36 cellular contexts compared by ENCODE assay signal in genomic region chrX:110396777-110397176, GRCh38. TPM values are rescaled to one million over a fixed set of nuclear protein-coding genes. Genes with fewer than 3 reads are reported as not detected.
DNase-seq lines count a peak whose midpoint lies in the region; ATAC-seq, FAIRE-seq and TF ChIP-seq lines count a peak whose summit lies in the region.
"Had no signal": no experiment of that assay in that cellular context is flagged by ENCODE, and none has a peak within 500 bp of the region (broad histone marks: within the 10 kb centered on the region; RNA-seq: fewer than 3 reads in every experiment).

No MANE protein-coding gene starts in this region.

- intact Hi-C loops in MCF 10A (cut with micrococcal nuclease) = no loop called here
- intact Hi-C loops in breast epithelium (cut with DNase I; ENCODE audit: low total_unique reads) = no loop called here
- intact Hi-C loops in mammary epithelial cell (cut with micrococcal nuclease) = no loop called here
- intact Hi-C loops in HepG2 (cut with micrococcal nuclease; ENCODE audit: unreplicated experiment) = no loop called here

- H3K9me3 Mint-ChIP-seq in MCF 10A (ENCODE audit: unreplicated experiment) = no peaks in the 10 kb centered on the region
- H3K9me3 Mint-ChIP-seq: activated naive CD8-positive, alpha-beta T cell treated with anti-CD3 and anti-CD28 coated beads for 36 hours; activated T-cell treated with anti-CD3 and anti-CD28 coated beads, Interleukin-2, amount 50 U/mL, for 4 hours; CD4-positive, CD25-positive, alpha-beta regulatory T cell; natural killer cell; T-helper 1 cell treated with Interleukin-12 subunit alpha and Interleukin-12 subunit beta and Interleukin-4 antibody, amounts not matched to agents 30 μg/mL and 1 μg/mL, for 36 hours had no signal

- BruUV-seq in MCF 10A (replicated peaks; lab: Mats Ljungman, UMichigan) (no TSS peak), mammary epithelial cell (replicated peaks; lab: Mats Ljungman, UMichigan) (no TSS peak), HepG2 (replicated peaks; lab: Mats Ljungman, UMichigan) (no TSS peak)

- in situ Hi-C loops in mammary epithelial cell (cut with MboI; ENCODE audit: low sequenced_read_pairs in 2 of 2) = no loop called here
- in situ Hi-C loops in HepG2 (cut with HindIII; ENCODE audit: extremely low pct_ligation_motif_present, low pct_unique_long_range_greater_than_20kb) = no loop called here

- H3K9me3 ChIP-seq in breast epithelium (no peaks in the 10 kb centered on the region), mammary epithelial cell (replicated peaks; ENCODE audit: insufficient read depth, low read length) (no peaks in the 10 kb centered on the region), HepG2 (ENCODE audit: low read length) (no peaks in the 10 kb centered on the region)
- H3K9me3 ChIP-seq: esophagus muscularis mucosa, mucosa of descending colon, prostate gland, sigmoid colon, SK-N-SH, transverse colon had no signal

- dilution Hi-C loops in mammary epithelial cell (cut with HindIII; ENCODE audit: low sequenced_read_pairs) = no loop called here

- CTCF ChIA-PET in MCF 10A (lab: Yijun Ruan, JAX) = interaction anchor here (0.6 to 2.0 kb wide), 4 partner anchors 10 to 237 kb away, joined by 3 to 7 read pairs (median 3); no protein-coding TSS in a partner anchor
- CTCF ChIA-PET in mammary epithelial cell (lab: Charles Lee; ENCODE audit: low non-redundant PET) = no interaction called here
- CTCF ChIA-PET in HepG2 (lab: Yijun Ruan, JAX; ENCODE audit: low intra/inter-chr PET ratio, low total read pairs) = no interaction called here

- H4K20me1 ChIP-seq in mammary epithelial cell (ENCODE audit: insufficient read depth, low read length) (no peaks in the 10 kb centered on the region), HepG2 (ENCODE audit: insufficient read depth, low read length) (no peaks in the 10 kb centered on the region)

- DNase-seq in MCF 10A (ENCODE audit: unreplicated experiment) = no peak
- no peak for DNase-seq in breast epithelium (ENCODE audit: low spot score in 2 of 2)
- no peak for DNase-seq in mammary epithelial cell
- DNase-seq in HepG2 (ENCODE audit: low spot score) = no peak
- no peak for DNase-seq in SIG-M5 (lab: John Stamatoyannopoulos, UW)
- DNase-seq in foreskin keratinocyte = no peak
- DNase-seq in HTR-8/SVneo (ENCODE audit: insufficient read length, low spot score) = no peak
- DNase-seq: activated gamma-delta T cell; activated naive CD8-positive, alpha-beta T cell treated with anti-CD3 and anti-CD28 coated beads for 36 hours; activated T-cell treated with anti-CD3 and anti-CD28 coated beads, Interleukin-2, amount 50 U/mL, for 4 hours; AML-193; aorta; CD4-positive, CD25-positive, alpha-beta regulatory T cell; effector CD8-positive, alpha-beta T cell; foreskin melanocyte; hippocampal formation; Kasumi-1; mucosa of descending colon; MV-4-11; natural killer cell; NCI-H146; NCI-H2107; NCI-H446; nucleus accumbens; sigmoid colon; SK-N-SH; stimulated activated CD4-positive, alpha-beta T cell treated with anti-CD3 and anti-CD28 coated beads, Interleukin-4, amount 100 ng/mL, for 24 hours; transverse colon had no signal

- H3K4me3 ChIP-seq in breast epithelium = no peak overlapping the region
- H3K4me3 ChIP-seq in mammary epithelial cell (replicated peaks in 1 of 3; ENCODE audit: insufficient read depth in 1 of 3, low read depth in 2 of 3, low read length in 3 of 3) = no peak overlapping the region
- no peak overlapping the region for H3K4me3 ChIP-seq in HepG2 (replicated peaks in 1 of 3; ENCODE audit: insufficient read depth in 1 of 3, low read depth in 2 of 3, low read length in 3 of 3)
- H3K4me3 ChIP-seq: coronary artery, esophagus muscularis mucosa, lung, mucosa of descending colon, prostate gland, sigmoid colon, transverse colon had no signal

- H3K36me3 ChIP-seq in breast epithelium (no peaks in the 10 kb centered on the region), mammary epithelial cell (ENCODE audit: insufficient read depth, low read length) (no peaks in the 10 kb centered on the region), HepG2 (replicated peaks in 1 of 2; ENCODE audit: control insufficient read depth in 1 of 2, insufficient read depth in 2 of 2, low read length in 2 of 2) (no peaks in the 10 kb centered on the region)
- H3K36me3 ChIP-seq: esophagus muscularis mucosa, prostate gland, sigmoid colon, transverse colon had no signal

- H3K9ac ChIP-seq in mammary epithelial cell (ENCODE audit: insufficient read depth, low read length) = no peak overlapping the region
- no peak overlapping the region for H3K9ac ChIP-seq in HepG2 (ENCODE audit: insufficient read depth, low read depth, low read length)
- H3K9ac ChIP-seq: SK-N-SH had no signal

- TF ChIP-seq EP300 in HepG2 (IDR thresholded peaks at IDR 0.05; ENCODE audit: low read depth in 2 of 2, low read length in 2 of 2) (no peak), HepG2 (CRISPR knock-in tag; IDR thresholded peaks at IDR 0.05; ENCODE audit: borderline replicate concordance) (no peak)

- H2AFZ ChIP-seq in mammary epithelial cell (ENCODE audit: low read depth, low read length) (peak overlapping the region; percentile 59), HepG2 (ENCODE audit: low read length) (no peak overlapping the region)

- WGBS in mammary epithelial cell (ENCODE audit: low coverage, missing lambda C conversion rate) = 42% methylated on average over 3 of the region's 4 CpGs
- WGBS in HepG2 (ENCODE audit: low lambda C conversion rate) = 0% methylated on average over 2 of the region's 4 CpGs

- H3K4me2 ChIP-seq in mammary epithelial cell (ENCODE audit: insufficient read depth, low read depth, low read length) (no peak overlapping the region), HepG2 (ENCODE audit: low read depth, low read length) (no peak overlapping the region)
- H3K4me2 ChIP-seq: SK-N-SH had no signal

- peaks cover 80% of the 10 kb centered on the region for H3K27me3 Mint-ChIP-seq in MCF 10A (ENCODE audit: insufficient read depth, unreplicated experiment)
- H3K27me3 Mint-ChIP-seq: CD4-positive, CD25-positive, alpha-beta regulatory T cell had no signal

- H3K4me1 ChIP-seq in breast epithelium (no peaks in the 10 kb centered on the region), mammary epithelial cell (ENCODE audit: insufficient read depth, low read length) (peaks cover 35% of the 10 kb centered on the region), HepG2 (ENCODE audit: insufficient read depth, low read length) (no peaks in the 10 kb centered on the region), foreskin keratinocyte (peaks cover 18% of the 10 kb centered on the region)
- H3K4me1 ChIP-seq: esophagus muscularis mucosa, prostate gland, sigmoid colon, transverse colon had no signal

- TF ChIP-seq POLR2A in breast epithelium (IDR thresholded peaks at IDR 0.05) = no peak
- no peak for TF ChIP-seq POLR2A in HepG2 (IDR thresholded peaks at IDR 0.05; ENCODE audit: insufficient read depth in 1 of 2, low read depth in 2 of 2, low read length in 2 of 2)

- TF ChIP-seq CTCF in MCF 10A (IDR thresholded peaks at IDR 0.05; ENCODE audit: unreplicated experiment) = no peak
- no peak for TF ChIP-seq CTCF in breast epithelium (IDR thresholded peaks at IDR 0.05)
- no peak for TF ChIP-seq CTCF in mammary epithelial cell (conservative IDR thresholded peaks at IDR 0.05 in 1 of 2, IDR thresholded peaks at IDR 0.05 in 1 of 2; ENCODE audit: extremely low read depth in 1 of 2, insufficient read depth in 1 of 2, low read depth in 1 of 2, low read length in 2 of 2)
- no peak for TF ChIP-seq CTCF in HepG2 (CRISPR knock-in tag; IDR thresholded peaks at IDR 0.05)
- no peak for TF ChIP-seq CTCF in foreskin keratinocyte (conservative IDR thresholded peaks at IDR 0.05)

- no peak for TF ChIP-seq RAD21 in HepG2 (CRISPR knock-in tag; IDR thresholded peaks at IDR 0.05)

- ATAC-seq in HepG2 = peak; percentile 58
- no peak for ATAC-seq in HG03439 (IDR thresholded peaks at IDR 0.05; ENCODE audit: unreplicated experiment)
- ATAC-seq in foreskin keratinocyte = no peak
- ATAC-seq: activated T-cell treated with anti-CD3 and anti-CD28 coated beads, Interleukin-2, amount 50 U/mL, for 4 hours; mucosa of descending colon; natural killer cell had no signal

- H3K4me3 Mint-ChIP-seq in MCF 10A (ENCODE audit: unreplicated experiment) = no peak overlapping the region
- H3K4me3 Mint-ChIP-seq: activated naive CD8-positive, alpha-beta T cell treated with anti-CD3 and anti-CD28 coated beads for 36 hours; activated T-cell treated with anti-CD3 and anti-CD28 coated beads, Interleukin-2, amount 50 U/mL, for 4 hours; CD4-positive, CD25-positive, alpha-beta regulatory T cell; natural killer cell; T-helper 1 cell treated with Interleukin-12 subunit alpha and Interleukin-12 subunit beta and Interleukin-4 antibody, amounts not matched to agents 30 μg/mL and 1 μg/mL, for 36 hours had no signal

- peaks cover 24% of the 10 kb centered on the region for H3K4me1 Mint-ChIP-seq in MCF 10A (ENCODE audit: insufficient read depth, unreplicated experiment)
- H3K4me1 Mint-ChIP-seq: activated naive CD8-positive, alpha-beta T cell treated with anti-CD3 and anti-CD28 coated beads for 36 hours; CD4-positive, CD25-positive, alpha-beta regulatory T cell; natural killer cell had no signal

- H3K27me3 ChIP-seq in breast epithelium (peaks cover 0 to 79% of the 10 kb centered on the region in 2 donors), mammary epithelial cell (ENCODE audit: insufficient read depth, low read length) (no peaks in the 10 kb centered on the region), HepG2 (ENCODE audit: control insufficient read depth in 1 of 2, insufficient read depth in 2 of 2, low read length in 2 of 2) (no peaks in the 10 kb centered on the region), foreskin keratinocyte (no peaks in the 10 kb centered on the region)
- H3K27me3 ChIP-seq: esophagus muscularis mucosa, sigmoid colon, transverse colon had no signal

- H3K79me2 ChIP-seq in mammary epithelial cell (ENCODE audit: insufficient read depth, low read length) (no peaks in the 10 kb centered on the region), HepG2 (ENCODE audit: insufficient read depth, low read length) (no peaks in the 10 kb centered on the region)

- POLR2A ChIA-PET in MCF 10A (lab: Yijun Ruan, JAX) = interaction anchor here (1.0 to 1.9 kb wide), 10 partner anchors 10 to 236 kb away, joined by 3 to 11 read pairs (median 5); partner anchors contain the start of gene AMMECR1
- POLR2A ChIA-PET in HepG2 (lab: Yijun Ruan, JAX) = no interaction called here

- H3K27ac ChIP-seq in breast epithelium (no peak overlapping the region), mammary epithelial cell (ENCODE audit: insufficient read depth, low read depth, low read length) (peak overlapping the region; percentile 32), HepG2 (ENCODE audit: extremely low read length, insufficient read depth, low read length) (no peak overlapping the region), foreskin keratinocyte (no peak overlapping the region)
- H3K27ac ChIP-seq: coronary artery, esophagus muscularis mucosa, HL-60, prostate gland, sigmoid colon, transverse colon had no signal

- no peaks in the 10 kb centered on the region for H3K36me3 Mint-ChIP-seq in MCF 10A (ENCODE audit: insufficient read depth, unreplicated experiment)
- H3K36me3 Mint-ChIP-seq: activated naive CD8-positive, alpha-beta T cell treated with anti-CD3 and anti-CD28 coated beads for 36 hours; CD4-positive, CD25-positive, alpha-beta regulatory T cell; natural killer cell had no signal

- FAIRE-seq in HepG2 (lab: Jason Lieb, UNC) (no peak), HTR-8/SVneo (lab: Jason Lieb, UNC) (no peak)
- FAIRE-seq: TTC549 had no signal

- peak overlapping the region; percentile 13 for H3K27ac Mint-ChIP-seq in MCF 10A (ENCODE audit: low read depth, unreplicated experiment)
- H3K27ac Mint-ChIP-seq: activated naive CD8-positive, alpha-beta T cell treated with anti-CD3 and anti-CD28 coated beads for 36 hours; CD4-positive, CD25-positive, alpha-beta regulatory T cell; natural killer cell; T-helper 1 cell treated with Interleukin-12 subunit alpha and Interleukin-12 subunit beta and Interleukin-4 antibody, amounts not matched to agents 30 μg/mL and 1 μg/mL, for 36 hours had no signal

RNA-seq across cellular contexts. Expression of gene RTL9, which starts 38.1 kb away (rescaled TPM):
- not detected in 2 replicates for total RNA-seq in MCF 10A (2022)
- under 1 TPM in 2 of 3 donors, not detected in 1; 0.15 to 0.32 TPM for total RNA-seq in breast epithelium
- total RNA-seq in mammary epithelial cell = under 1 TPM in 1 of 2 donors, not detected in 1; 0.26 TPM
- polyA plus RNA-seq in mammary epithelial cell = 0.02 TPM
- polyA minus RNA-seq in mammary epithelial cell = not detected
- 0.02 and 0.15 TPM in 2 replicates for total RNA-seq in HepG2 (2016; rRNA removed; fragmentation: Illumina TruSeq; extraction: Trizol)
- not detected in 2 replicates for total RNA-seq in HepG2 (2016; cell fraction: cytosol; rRNA removed; fragmentation: Illumina TruSeq; extraction: Trizol; ENCODE audit: low read depth)
- 0.02 TPM in 1 of 2 replicates, not detected in the other for total RNA-seq in HepG2 (2016; cell fraction: insoluble cytoplasmic fraction; rRNA removed; fragmentation: Illumina TruSeq; extraction: Trizol)
- not detected in 2 replicates for total RNA-seq in HepG2 (2016; cell fraction: membrane; rRNA removed; fragmentation: Illumina TruSeq; extraction: Trizol)
- total RNA-seq in HepG2 (2016; cell fraction: nucleus; rRNA removed; fragmentation: Illumina TruSeq; extraction: Trizol) = 0.06 TPM in 1 of 2 replicates, not detected in the other
- polyA plus RNA-seq in HepG2 (2011; rRNA removed) = 0.01 TPM in 1 of 2 replicates, not detected in the other
- 0.01 TPM in 1 of 2 replicates, not detected in the other for polyA plus RNA-seq in HepG2 (2011; cell fraction: cytosol; rRNA removed)
- polyA plus RNA-seq in HepG2 (2011; cell fraction: nucleus; rRNA removed) = not detected in 2 replicates
- not detected in 2 replicates for polyA plus RNA-seq in HepG2 (2012)
- not detected in 2 replicates for polyA plus RNA-seq in HepG2 (2016; cell fraction: cytosol; fragmentation: Illumina TruSeq; extraction: Trizol; ENCODE audit: low read depth)
- 0.04 TPM in 2 replicates for polyA plus RNA-seq in HepG2 (2016; cell fraction: insoluble cytoplasmic fraction; fragmentation: Illumina TruSeq; extraction: Trizol; ENCODE audit: low read depth)
- 0.03 TPM in 1 of 2 replicates, not detected in the other for polyA plus RNA-seq in HepG2 (2016; cell fraction: membrane; fragmentation: Illumina TruSeq; extraction: Trizol; ENCODE audit: low read depth)
- polyA plus RNA-seq in HepG2 (2016; cell fraction: nucleus; fragmentation: Illumina TruSeq; extraction: Trizol; ENCODE audit: insufficient read depth, low read depth) = 0.11 and 0.16 TPM in 2 replicates
- polyA minus RNA-seq in HepG2 (2011; rRNA and poly(A)+ RNA removed; ENCODE audit: low replicate concordance) = 0.02 TPM in 1 of 2 replicates, not detected in the other
- not detected in 2 replicates for polyA minus RNA-seq in HepG2 (2011; cell fraction: cytosol; rRNA and poly(A)+ RNA removed)
- not detected in 2 replicates for polyA minus RNA-seq in HepG2 (2011; cell fraction: nucleus; rRNA and poly(A)+ RNA removed)
- 0.07 and 0.11 TPM in 2 replicates for total RNA-seq in foreskin keratinocyte
- 0.03 TPM in 2 replicates for polyA plus RNA-seq in foreskin keratinocyte
- total RNA-seq: activated naive CD8-positive, alpha-beta T cell treated with anti-CD3 and anti-CD28 coated beads for 36 hours; activated T-cell treated with anti-CD3 and anti-CD28 coated beads, Interleukin-2, amount 50 U/mL, for 4 hours; CD4-positive, CD25-positive, alpha-beta regulatory T cell; natural killer cell had no signal
- polyA plus RNA-seq: aorta; CD4-positive, CD25-positive, alpha-beta regulatory T cell had no signal
